In genomic region chr9:76177924-76178323, GRCh38 we compare ENCODE assay signal across 20 cellular contexts.
"Had no signal": no experiment of that assay in that cellular context is flagged by ENCODE, and none has a peak within 500 bp of the region (broad histone marks: within the 10 kb centered on the region; RNA-seq: fewer than 3 reads in every experiment).

No MANE protein-coding gene starts in this region.

- H3K27me3 ChIP-seq: esophagus squamous epithelium, left lung, neutrophil, pancreas, stomach, thyroid gland, upper lobe of left lung had no signal

- H3K36me3 ChIP-seq: left lung, neutrophil, pancreas, thyroid gland had no signal

- H3K9me3 ChIP-seq: esophagus squamous epithelium, left lung, mucosa of descending colon, neutrophil, pancreas, stomach, thyroid gland, upper lobe of left lung had no signal

- ATAC-seq: effector memory CD8-positive, alpha-beta T cell; left cardiac atrium; left lung; mucosa of descending colon; natural killer cell treated with Interleukin-12 subunit alpha and Interleukin-12 subunit beta and Interleukin-15 and Interleukin-18, amount 100 ng/mL, for 72 hours; pancreas; sciatic nerve; stimulated activated effector memory CD8-positive, alpha-beta T cell treated with anti-CD3 and anti-CD28 coated beads, Interleukin-12 subunit alpha, Interleukin-12 subunit beta, amount 100 ng/mL, for 72 hours had no signal

- H3K4me3 ChIP-seq: esophagus squamous epithelium, left lung, mucosa of descending colon, pancreas, stomach, thyroid gland, upper lobe of left lung had no signal

- DNase-seq: cortex of kidney; effector memory CD8-positive, alpha-beta T cell; erythroblast; esophagus squamous epithelium; left cardiac atrium; left lung; mesenchymal stem cell; mucosa of descending colon; naive B cell; pancreas; stimulated activated CD4-positive, alpha-beta T cell treated with anti-CD3 and anti-CD28 coated beads, Interleukin-2, amount 100 ng/mL, for 24 hours; stimulated activated CD4-positive, alpha-beta T cell treated with anti-CD3 and anti-CD28 coated beads, Interleukin-4, amount 100 ng/mL, for 24 hours; stimulated activated naive CD4-positive, alpha-beta T cell treated with Interleukin-2 at 50 U/mL for 16 hours; stomach; thyroid gland; upper lobe of left lung had no signal

- H3K27ac ChIP-seq: esophagus squamous epithelium, left lung, neutrophil, pancreas, stomach, thyroid gland, upper lobe of left lung had no signal

- H3K4me1 ChIP-seq: pancreas, thyroid gland had no signal
